In genomic region chr20:8183526-8183925, GRCh38 we compare ENCODE assay signal across 19 cellular contexts. TPM values are rescaled to one million over a fixed set of nuclear protein-coding genes. Genes with fewer than 3 reads are reported as not detected.
DNase-seq lines count a peak whose midpoint lies in the region; ATAC-seq, FAIRE-seq and TF ChIP-seq lines count a peak whose summit lies in the region.
"Had no signal": no experiment of that assay in that cellular context is flagged by ENCODE, and none has a peak within 500 bp of the region (broad histone marks: within the 10 kb centered on the region; RNA-seq: fewer than 3 reads in every experiment).

No MANE protein-coding gene starts in this region.

- DNase-seq in HCEC 1CT: peak; percentile 67
- peak; percentile 39 for DNase-seq in bronchial epithelial cell (ENCODE audit: low read depth)
- DNase-seq in fibroblast of the conjunctiva (ENCODE audit: low read depth): peak; percentile 1
- no peak for DNase-seq in Caco-2
- no peak for DNase-seq in RKO (ENCODE audit: low spot score)
- DNase-seq in activated naive CD4-positive, alpha-beta T cell (lab: John Stamatoyannopoulos, UW): no peak
- DNase-seq: DMS153, MM.1S, NCI-H1105, NCI-H1694 treated with DMSO at 0.1 percent for 48 hours, NCI-H774, PC-9 had no signal

- no peak overlapping the region for H3K4me3 ChIP-seq in bronchial epithelial cell (ENCODE audit: low read depth, low read length)
- no peak overlapping the region for H3K4me3 ChIP-seq in Caco-2 (ENCODE audit: low read depth, low read length)
- H3K4me3 ChIP-seq: BLaER1, PC-9, SK-N-MC had no signal

- no peak for ATAC-seq in GM21576 (IDR thresholded peaks at IDR 0.05; ENCODE audit: unreplicated experiment)
- ATAC-seq: HepG2, Right ventricle myocardium inferior had no signal

- no TSS peak for BruUV-seq in Caco-2 (replicated peaks; lab: Mats Ljungman, UMichigan)

- POLR2A ChIA-PET in Caco-2 (lab: Charles Lee): no interaction called here

- intact Hi-C loops in Caco-2 (cut with micrococcal nuclease; ENCODE audit: unreplicated experiment): no loop called here

- no peak for TF ChIP-seq CTCF in bronchial epithelial cell (IDR thresholded peaks at IDR 0.05; ENCODE audit: insufficient read depth, low read length, severe bottlenecking)
- no peak for TF ChIP-seq CTCF in Caco-2 (IDR thresholded peaks at IDR 0.05; ENCODE audit: insufficient read depth in 1 of 2, low read depth in 1 of 2, low read length in 1 of 2, severe bottlenecking in 1 of 2, unreplicated experiment in 1 of 2)

- no peaks in the 10 kb centered on the region for H3K27me3 Mint-ChIP-seq in Caco-2 (ENCODE audit: insufficient read depth, unreplicated experiment)

- H3K9me3 Mint-ChIP-seq in Caco-2 (ENCODE audit: unreplicated experiment): peaks cover 6% of the 10 kb centered on the region

- no peak for FAIRE-seq in bronchial epithelial cell (lab: Jason Lieb, UNC)
- FAIRE-seq: GM12891, GM19239, HepG2 had no signal

- H3K36me3 ChIP-seq in bronchial epithelial cell (ENCODE audit: control insufficient read depth, insufficient read depth, low read length) (no peaks in the 10 kb centered on the region), Caco-2 (ENCODE audit: control insufficient read depth, insufficient read depth, low read length) (no peaks in the 10 kb centered on the region; the same call in 1 of the 2 replicates)
- H3K36me3 ChIP-seq: BLaER1 had no signal

- no peaks in the 10 kb centered on the region for H3K36me3 Mint-ChIP-seq in Caco-2 (ENCODE audit: insufficient read depth, unreplicated experiment)

- CTCF ChIA-PET in Caco-2 (lab: Charles Lee): no interaction called here

- no peaks in the 10 kb centered on the region for H3K27me3 ChIP-seq in bronchial epithelial cell (ENCODE audit: control insufficient read depth, insufficient read depth, low read length)
- no peaks in the 10 kb centered on the region for H3K27me3 ChIP-seq in Caco-2 (replicated peaks; ENCODE audit: control insufficient read depth, insufficient read depth, low read length)
- H3K27me3 ChIP-seq: BLaER1 had no signal

- no peaks in the 10 kb centered on the region for H3K9me3 ChIP-seq in Caco-2

- peaks cover 18% of the 10 kb centered on the region for H3K4me1 Mint-ChIP-seq in Caco-2 (ENCODE audit: low read depth, unreplicated experiment)

- H3K4me3 Mint-ChIP-seq in Caco-2 (ENCODE audit: unreplicated experiment): no peak overlapping the region

- peaks cover 30% of the 10 kb centered on the region for H3K4me1 ChIP-seq in Caco-2

- no peak overlapping the region for H3K27ac Mint-ChIP-seq in Caco-2 (ENCODE audit: unreplicated experiment)

RNA-seq across cellular contexts. Expression of gene PLCB1, which starts 51.5 kb away (rescaled TPM):
- 1.1 and 2.9 TPM in 2 replicates for total RNA-seq in bronchial epithelial cell
- total RNA-seq in Caco-2 (2022): 101 and 105 TPM in 2 replicates
- total RNA-seq: PC-9 had no signal

Comparison
In these comparisons a context has a peak if more than half of its experiments do, and no peak if none do; other contexts are left out.
1. DNase-seq: peak in HCEC 1CT (single experiment), bronchial epithelial cell (single experiment) and fibroblast of the conjunctiva (single experiment); none in Caco-2 (0 of 2), RKO (single experiment) and activated naive CD4-positive, alpha-beta T cell (0 of 4).
2. RNA of gene PLCB1, which starts 51.5 kb away (total RNA-seq): 101 to 105 TPM in Caco-2; 1.1 to 2.9 TPM in bronchial epithelial cell; every median in the first group is over 10 times any median in the second.